Comparison of ENCODE assay signal across 1 cellular context in genomic region chr6:43877463-43878126, GRCh38.
TF ChIP-seq lines count a peak whose summit lies in the region.

No MANE protein-coding gene starts in this region.

TF ChIP-seq in K562, 482 proteins besides CTCF, POLR2A, EP300 and RAD21 (continued from another document):
- TF ChIP-seq, protein P1, sequence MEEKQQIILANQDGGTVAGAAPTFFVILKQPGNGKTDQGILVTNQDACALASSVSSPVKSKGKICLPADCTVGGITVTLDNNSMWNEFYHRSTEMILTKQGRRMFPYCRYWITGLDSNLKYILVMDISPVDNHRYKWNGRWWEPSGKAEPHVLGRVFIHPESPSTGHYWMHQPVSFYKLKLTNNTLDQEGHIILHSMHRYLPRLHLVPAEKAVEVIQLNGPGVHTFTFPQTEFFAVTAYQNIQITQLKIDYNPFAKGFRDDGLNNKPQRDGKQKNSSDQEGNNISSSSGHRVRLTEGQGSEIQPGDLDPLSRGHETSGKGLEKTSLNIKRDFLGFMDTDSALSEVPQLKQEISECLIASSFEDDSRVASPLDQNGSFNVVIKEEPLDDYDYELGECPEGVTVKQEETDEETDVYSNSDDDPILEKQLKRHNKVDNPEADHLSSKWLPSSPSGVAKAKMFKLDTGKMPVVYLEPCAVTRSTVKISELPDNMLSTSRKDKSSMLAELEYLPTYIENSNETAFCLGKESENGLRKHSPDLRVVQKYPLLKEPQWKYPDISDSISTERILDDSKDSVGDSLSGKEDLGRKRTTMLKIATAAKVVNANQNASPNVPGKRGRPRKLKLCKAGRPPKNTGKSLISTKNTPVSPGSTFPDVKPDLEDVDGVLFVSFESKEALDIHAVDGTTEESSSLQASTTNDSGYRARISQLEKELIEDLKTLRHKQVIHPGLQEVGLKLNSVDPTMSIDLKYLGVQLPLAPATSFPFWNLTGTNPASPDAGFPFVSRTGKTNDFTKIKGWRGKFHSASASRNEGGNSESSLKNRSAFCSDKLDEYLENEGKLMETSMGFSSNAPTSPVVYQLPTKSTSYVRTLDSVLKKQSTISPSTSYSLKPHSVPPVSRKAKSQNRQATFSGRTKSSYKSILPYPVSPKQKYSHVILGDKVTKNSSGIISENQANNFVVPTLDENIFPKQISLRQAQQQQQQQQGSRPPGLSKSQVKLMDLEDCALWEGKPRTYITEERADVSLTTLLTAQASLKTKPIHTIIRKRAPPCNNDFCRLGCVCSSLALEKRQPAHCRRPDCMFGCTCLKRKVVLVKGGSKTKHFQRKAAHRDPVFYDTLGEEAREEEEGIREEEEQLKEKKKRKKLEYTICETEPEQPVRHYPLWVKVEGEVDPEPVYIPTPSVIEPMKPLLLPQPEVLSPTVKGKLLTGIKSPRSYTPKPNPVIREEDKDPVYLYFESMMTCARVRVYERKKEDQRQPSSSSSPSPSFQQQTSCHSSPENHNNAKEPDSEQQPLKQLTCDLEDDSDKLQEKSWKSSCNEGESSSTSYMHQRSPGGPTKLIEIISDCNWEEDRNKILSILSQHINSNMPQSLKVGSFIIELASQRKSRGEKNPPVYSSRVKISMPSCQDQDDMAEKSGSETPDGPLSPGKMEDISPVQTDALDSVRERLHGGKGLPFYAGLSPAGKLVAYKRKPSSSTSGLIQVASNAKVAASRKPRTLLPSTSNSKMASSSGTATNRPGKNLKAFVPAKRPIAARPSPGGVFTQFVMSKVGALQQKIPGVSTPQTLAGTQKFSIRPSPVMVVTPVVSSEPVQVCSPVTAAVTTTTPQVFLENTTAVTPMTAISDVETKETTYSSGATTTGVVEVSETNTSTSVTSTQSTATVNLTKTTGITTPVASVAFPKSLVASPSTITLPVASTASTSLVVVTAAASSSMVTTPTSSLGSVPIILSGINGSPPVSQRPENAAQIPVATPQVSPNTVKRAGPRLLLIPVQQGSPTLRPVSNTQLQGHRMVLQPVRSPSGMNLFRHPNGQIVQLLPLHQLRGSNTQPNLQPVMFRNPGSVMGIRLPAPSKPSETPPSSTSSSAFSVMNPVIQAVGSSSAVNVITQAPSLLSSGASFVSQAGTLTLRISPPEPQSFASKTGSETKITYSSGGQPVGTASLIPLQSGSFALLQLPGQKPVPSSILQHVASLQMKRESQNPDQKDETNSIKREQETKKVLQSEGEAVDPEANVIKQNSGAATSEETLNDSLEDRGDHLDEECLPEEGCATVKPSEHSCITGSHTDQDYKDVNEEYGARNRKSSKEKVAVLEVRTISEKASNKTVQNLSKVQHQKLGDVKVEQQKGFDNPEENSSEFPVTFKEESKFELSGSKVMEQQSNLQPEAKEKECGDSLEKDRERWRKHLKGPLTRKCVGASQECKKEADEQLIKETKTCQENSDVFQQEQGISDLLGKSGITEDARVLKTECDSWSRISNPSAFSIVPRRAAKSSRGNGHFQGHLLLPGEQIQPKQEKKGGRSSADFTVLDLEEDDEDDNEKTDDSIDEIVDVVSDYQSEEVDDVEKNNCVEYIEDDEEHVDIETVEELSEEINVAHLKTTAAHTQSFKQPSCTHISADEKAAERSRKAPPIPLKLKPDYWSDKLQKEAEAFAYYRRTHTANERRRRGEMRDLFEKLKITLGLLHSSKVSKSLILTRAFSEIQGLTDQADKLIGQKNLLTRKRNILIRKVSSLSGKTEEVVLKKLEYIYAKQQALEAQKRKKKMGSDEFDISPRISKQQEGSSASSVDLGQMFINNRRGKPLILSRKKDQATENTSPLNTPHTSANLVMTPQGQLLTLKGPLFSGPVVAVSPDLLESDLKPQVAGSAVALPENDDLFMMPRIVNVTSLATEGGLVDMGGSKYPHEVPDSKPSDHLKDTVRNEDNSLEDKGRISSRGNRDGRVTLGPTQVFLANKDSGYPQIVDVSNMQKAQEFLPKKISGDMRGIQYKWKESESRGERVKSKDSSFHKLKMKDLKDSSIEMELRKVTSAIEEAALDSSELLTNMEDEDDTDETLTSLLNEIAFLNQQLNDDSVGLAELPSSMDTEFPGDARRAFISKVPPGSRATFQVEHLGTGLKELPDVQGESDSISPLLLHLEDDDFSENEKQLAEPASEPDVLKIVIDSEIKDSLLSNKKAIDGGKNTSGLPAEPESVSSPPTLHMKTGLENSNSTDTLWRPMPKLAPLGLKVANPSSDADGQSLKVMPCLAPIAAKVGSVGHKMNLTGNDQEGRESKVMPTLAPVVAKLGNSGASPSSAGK (IDR thresholded peaks at IDR 0.05) = no peak
- TF ChIP-seq TEAD4 (IDR thresholded peaks at IDR 0.05; ENCODE audit: low read length) (no peak), TEAD4 (CRISPR knock-in tag; IDR thresholded peaks at IDR 0.05; ENCODE audit: borderline replicate concordance) (no peak), NR0B1 (IDR thresholded peaks at IDR 0.05; ENCODE audit: partially characterized antibody) (no peak)
